Comparison of ENCODE assay signal across 15 cellular contexts in genomic region chr22:30828187-30829155, GRCh38.
"Had no signal": no experiment of that assay in that cellular context is flagged by ENCODE, and none has a peak within 500 bp of the region (broad histone marks: within the 10 kb centered on the region; RNA-seq: fewer than 3 reads in every experiment).

No MANE protein-coding gene starts in this region.

- H3K4me3 ChIP-seq: ascending aorta, gastroesophageal sphincter, left lung had no signal

- DNase-seq: activated CD4-positive, alpha-beta T cell treated with anti-CD3 and anti-CD28 coated beads, Interleukin-2, amount 50 U/mL, for 1 hour; activated CD8-positive, alpha-beta memory T cell treated with anti-CD3 and anti-CD28 coated beads for 24 hours; activated naive CD4-positive, alpha-beta T cell; islet precursor cell; left lung; mammary epithelial cell; naive B cell; retina; stimulated activated CD4-positive, alpha-beta T cell treated with anti-CD3 and anti-CD28 coated beads, Interleukin-4, amount 100 ng/mL, for 24 hours; stimulated activated naive CD4-positive, alpha-beta T cell treated with Interleukin-2 at 50 U/mL for 16 hours; T-helper 9 cell had no signal

- ATAC-seq: activated CD4-positive, CD25-positive, alpha-beta regulatory T cell treated with anti-CD3 and anti-CD28 coated beads, Interleukin-2, amount 50 U/mL, for 24 hours; gastroesophageal sphincter; left lung had no signal

- H3K27me3 ChIP-seq: ascending aorta had no signal

- H3K27ac ChIP-seq: ascending aorta, gastroesophageal sphincter, left lung, neutrophil had no signal

- H3K9me3 ChIP-seq: ascending aorta, gastroesophageal sphincter, left lung, neutrophil had no signal

- H3K36me3 ChIP-seq: ascending aorta, gastroesophageal sphincter, left lung, neutrophil had no signal

- H3K4me1 ChIP-seq: ascending aorta, gastroesophageal sphincter, left lung had no signal
